In genomic region chr13:94660695-94661324, GRCh38 we compare ENCODE assay signal across 8 cellular contexts. TPM values are rescaled to one million over a fixed set of nuclear protein-coding genes. Genes with fewer than 3 reads are reported as not detected.
DNase-seq lines count a peak whose midpoint lies in the region; ATAC-seq, FAIRE-seq and TF ChIP-seq lines count a peak whose summit lies in the region.

No MANE protein-coding gene starts in this region.

- TF ChIP-seq CTCF in D721Med (IDR thresholded peaks at IDR 0.05; ENCODE audit: insufficient read depth, missing control alignments), result peak; percentile 25

- in situ Hi-C loops in G401 (cut with HindIII; ENCODE audit: low sequenced_read_pairs), result no loop called here

- DNase-seq in D721Med (ENCODE audit: insufficient read length, low spot score) (no peak), SHP77 treated with DMSO at 0.1 percent for 48 hours (lab: John Stamatoyannopoulos, UW) (peak; percentile 97), iPS-NIHi11 (ENCODE audit: low spot score) (peak; percentile 20), DMS153 (lab: John Stamatoyannopoulos, UW) (no peak), G401 (ENCODE audit: low spot score) (no peak)

- ATAC-seq in HG02885 (IDR thresholded peaks at IDR 0.05; ENCODE audit: poor library complexity, unreplicated experiment) (peak; percentile 34), GM21515 (IDR thresholded peaks at IDR 0.05; ENCODE audit: unreplicated experiment) (no peak), HG03378 (IDR thresholded peaks at IDR 0.05; ENCODE audit: unreplicated experiment) (no peak)

- FAIRE-seq in D721Med (lab: Jason Lieb, UNC), result peak; percentile 21

RNA-seq across cellular contexts. Expression of gene SOX21, which starts 51.5 kb away (rescaled TPM):
- total RNA-seq in G401 (2014; rRNA removed; shearing (Covaris generic)), result not detected in 2 replicates

RNA-seq across cellular contexts. Expression of gene GPR180, which starts 59.2 kb away (rescaled TPM):
- total RNA-seq in G401 (2014; rRNA removed; shearing (Covaris generic)), result 5.2 and 7.9 TPM in 2 replicates

Comparison
In these comparisons a context has a peak if more than half of its experiments do, and no peak if none do; other contexts are left out.
1. DNase-seq: peak in SHP77 treated with DMSO at 0.1 percent for 48 hours (single experiment) and iPS-NIHi11 (single experiment); none in D721Med (single experiment), DMS153 (single experiment) and G401 (single experiment).